In the genomic region with DNA sequence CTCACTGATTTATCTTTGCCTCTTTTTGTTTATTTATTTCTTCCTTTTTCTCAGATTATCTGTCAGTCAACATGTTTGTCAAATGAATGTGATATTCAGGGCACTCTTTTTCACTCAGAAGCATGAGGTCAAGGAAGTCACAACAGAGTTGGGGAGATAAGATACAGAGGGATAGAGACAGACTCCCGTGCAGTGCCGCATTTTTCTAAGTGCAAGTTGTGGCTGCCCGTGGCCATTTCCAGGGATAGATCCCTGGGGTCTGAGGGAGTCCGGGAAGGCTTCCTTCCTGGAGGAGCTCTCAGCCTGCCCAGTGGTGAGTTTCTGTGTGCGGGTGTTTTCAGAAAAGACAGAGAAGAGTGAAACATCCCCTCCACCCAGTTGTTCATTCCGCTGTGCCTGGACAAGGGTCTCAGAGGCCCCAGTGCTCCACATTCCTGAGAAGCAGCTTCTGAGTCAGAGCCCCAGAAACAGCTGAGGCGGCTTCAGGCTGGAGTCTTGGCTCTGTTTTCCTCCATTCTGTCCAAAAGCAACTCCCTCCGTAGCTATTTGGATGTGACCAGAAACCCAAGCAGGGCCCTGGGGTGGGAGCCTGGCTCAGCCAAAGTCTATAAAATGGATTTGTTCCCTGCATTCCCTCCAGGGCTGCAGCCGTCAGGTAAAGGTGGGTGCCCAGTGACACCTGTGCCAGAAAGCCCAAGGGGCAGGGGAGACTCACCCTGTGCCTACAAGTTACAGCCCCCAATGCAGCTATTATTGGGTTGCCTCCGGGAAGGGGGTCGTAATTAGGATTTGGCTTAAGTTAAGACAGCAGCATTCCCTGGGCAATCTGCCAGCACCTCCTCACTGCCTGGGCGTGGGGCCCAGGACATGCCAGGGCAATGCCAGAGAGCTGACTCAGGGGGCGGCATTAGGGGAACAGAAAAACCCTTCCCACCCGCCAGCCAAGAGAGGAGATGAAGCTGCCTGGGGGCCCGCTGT, we compare ENCODE assay signal across 8 cellular contexts. TPM values are rescaled to one million over a fixed set of nuclear protein-coding genes. Genes with fewer than 3 reads are reported as not detected.
DNase-seq lines count a peak whose midpoint lies in the region; ATAC-seq and TF ChIP-seq lines count a peak whose summit lies in the region.

No MANE protein-coding gene starts in this region.

- in situ Hi-C loops in gastrocnemius medialis (cut with MboI; ENCODE audit: low sequenced_read_pairs in 4 of 4) = loop anchor here (5.0 to 10.0 kb wide), 5 partner anchors 50 to 197 kb away; no protein-coding TSS in a partner anchor

- intact Hi-C loops in gastrocnemius medialis (cut with DNase I; ENCODE audit: low total_unique reads) = loop anchor here (5.0 kb wide), 2 partner anchors 70 to 110 kb away; a partner anchor contains a TSS

- ATAC-seq in gastrocnemius medialis (peak; percentile 77), GM18520 (IDR thresholded peaks at IDR 0.05; ENCODE audit: unreplicated experiment) (no peak)

- H3K27me3 ChIP-seq in cardiac muscle cell = no peaks in the 10 kb centered on the region
- no peaks in the 10 kb centered on the region for H3K27me3 ChIP-seq in gastrocnemius medialis

- TF ChIP-seq CTCF in WI38 (IDR thresholded peaks at IDR 0.05; ENCODE audit: low read depth, low read length) = no peak
- TF ChIP-seq CTCF in cardiac muscle cell (IDR thresholded peaks at IDR 0.05; ENCODE audit: low read depth, low read length) = peak; percentile 2
- peak in 1 of 5 experiments; percentile 7 for TF ChIP-seq CTCF in gastrocnemius medialis (IDR thresholded peaks at IDR 0.05 in 4 of 5, conservative IDR thresholded peaks at IDR 0.05 in 1 of 5)

- no peak for TF ChIP-seq POLR2A in gastrocnemius medialis (IDR thresholded peaks at IDR 0.05)

- no peaks in the 10 kb centered on the region for H3K9me3 ChIP-seq in cardiac muscle cell (ENCODE audit: low read depth)
- no peaks in the 10 kb centered on the region for H3K9me3 ChIP-seq in gastrocnemius medialis

- H3K27ac ChIP-seq in cardiac muscle cell = no peak overlapping the region
- peak overlapping the region; percentile 68 to 92 (median 85) for H3K27ac ChIP-seq in gastrocnemius medialis

- DNase-seq in HUDEP-2 (lab: John Stamatoyannopoulos, UW; ENCODE audit: unreplicated experiment in 76 of 76) (peak in 39 of 76 experiments; percentile 8 to 50 (median 26)), cardiac muscle cell (ENCODE audit: low read depth in 1 of 2, low spot score in 1 of 2) (peak in 1 of 2 donors; percentile 89), gastrocnemius medialis (peak; percentile 62 to 86), HuH-7 (ENCODE audit: low spot score) (no peak), NCI-H2029 treated with DMSO at 0.1 percent for 48 hours (lab: John Stamatoyannopoulos, UW) (no peak)
- DNase-seq in activated CD8-positive, alpha-beta memory T cell treated with anti-CD3 and anti-CD28 coated beads, Interleukin-2, amount 50 U/mL, for 4 hours = no peak

- peak overlapping the region; percentile 31 for H3K4me3 ChIP-seq in WI38 (ENCODE audit: low read depth, low read length)
- H3K4me3 ChIP-seq in cardiac muscle cell = no peak overlapping the region
- peak overlapping the region; percentile 13 to 33 (median 22) for H3K4me3 ChIP-seq in gastrocnemius medialis

- no peaks in the 10 kb centered on the region for H3K36me3 ChIP-seq in cardiac muscle cell
- H3K36me3 ChIP-seq in gastrocnemius medialis = no peaks in the 10 kb centered on the region

- peaks cover 18% of the 10 kb centered on the region for H3K4me1 ChIP-seq in cardiac muscle cell (ENCODE audit: low read depth)
- peaks cover 30 to 35% of the 10 kb centered on the region in 2 donors for H3K4me1 ChIP-seq in gastrocnemius medialis

RNA-seq across cellular contexts. Expression of a gene that starts 13.0 kb away (rescaled TPM):
- 28.2 and 29.8 TPM in 2 replicates for total RNA-seq in cardiac muscle cell
- polyA plus RNA-seq in cardiac muscle cell = 7.7 and 8.5 TPM in 2 replicates
- 10 to 100 TPM; 48.6 to 67.5 (median 51.7) TPM for total RNA-seq in gastrocnemius medialis

RNA-seq across cellular contexts. Expression of a gene that starts 23.6 kb away (rescaled TPM):
- total RNA-seq in cardiac muscle cell (3.8 and 5.4 TPM in 2 replicates), gastrocnemius medialis (1 to 10 TPM in 3 of 4 donors, under 1 TPM in 1; 0.83 to 5.0 (median 2.3) TPM)
- 4.0 and 4.1 TPM in 2 replicates for polyA plus RNA-seq in cardiac muscle cell

Comparison
In these comparisons a context has a peak if more than half of its experiments do, and no peak if none do; other contexts are left out.
1. DNase-seq: peak in HUDEP-2 (39 of 76) and gastrocnemius medialis (2 of 2); none in HuH-7 (single experiment), NCI-H2029 treated with DMSO at 0.1 percent for 48 hours (single experiment) and activated CD8-positive, alpha-beta memory T cell treated with anti-CD3 and anti-CD28 coated beads, Interleukin-2, amount 50 U/mL, for 4 hours (single experiment).